14 cellular contexts compared by ENCODE assay signal in the genomic region with DNA sequence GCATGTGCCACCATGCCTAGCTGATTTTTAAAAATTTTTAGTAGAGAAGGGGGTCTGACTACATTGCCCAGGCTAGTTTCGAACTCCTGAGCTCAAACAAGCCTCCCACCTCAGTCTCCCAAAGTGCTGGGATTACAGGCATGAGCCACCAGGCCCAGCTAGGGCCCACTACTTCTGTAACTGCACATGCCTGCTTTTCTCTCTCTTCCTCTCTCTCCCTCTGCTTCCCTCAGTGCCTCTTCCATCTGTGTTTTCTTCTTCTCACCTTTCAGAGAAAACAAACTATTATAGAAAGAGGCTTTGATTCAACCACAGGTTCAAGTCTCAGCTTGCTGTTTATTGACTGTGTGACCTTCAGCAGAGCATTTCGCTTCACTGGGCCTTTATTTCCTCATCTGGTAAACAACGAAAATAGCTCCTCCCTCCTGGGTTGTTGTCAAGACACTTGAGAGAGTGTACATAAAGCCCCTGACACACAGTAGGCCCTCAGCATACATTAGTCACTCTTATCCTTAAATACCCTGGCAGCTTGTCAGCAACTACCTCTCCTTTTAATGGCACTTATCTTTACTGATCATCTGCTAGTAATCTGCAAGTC. TPM values are rescaled to one million over a fixed set of nuclear protein-coding genes. Genes with fewer than 3 reads are reported as not detected.
DNase-seq lines count a peak whose midpoint lies in the region; ATAC-seq and TF ChIP-seq lines count a peak whose summit lies in the region.
"Had no signal": no experiment of that assay in that cellular context is flagged by ENCODE, and none has a peak within 500 bp of the region (broad histone marks: within the 10 kb centered on the region; RNA-seq: fewer than 3 reads in every experiment).

No MANE protein-coding gene starts in this region.

- H3K9ac ChIP-seq in Karpas-422 (ENCODE audit: low read length) = peak overlapping the region; percentile 68; the same call in 1 of the 2 replicates

- peak overlapping the region in 5 of 8 donors; percentile 22 to 77 (median 44) for H3K27ac Mint-ChIP-seq in CD8-positive, alpha-beta memory T cell
- peak overlapping the region; percentile 35 for H3K27ac Mint-ChIP-seq in activated CD8-positive, alpha-beta T cell treated with anti-CD3 and anti-CD28 coated beads, Interleukin-2, amount 10 ng/mL, durations not matched to agents 7 days and 5 days
- H3K27ac Mint-ChIP-seq: activated naive CD4-positive, alpha-beta T cell treated with anti-CD3 and anti-CD28 coated beads for 36 hours had no signal

- peaks cover 4 to 54% (median 20%) of the 10 kb centered on the region in 3 donors for H3K36me3 Mint-ChIP-seq in CD8-positive, alpha-beta memory T cell
- peaks cover 64% of the 10 kb centered on the region for H3K36me3 Mint-ChIP-seq in activated CD8-positive, alpha-beta T cell treated with anti-CD3 and anti-CD28 coated beads, Interleukin-2, amount 10 ng/mL, durations not matched to agents 7 days and 5 days (ENCODE audit: low read depth)

- H3K9me3 Mint-ChIP-seq in CD8-positive, alpha-beta memory T cell = no peaks in the 10 kb centered on the region
- H3K9me3 Mint-ChIP-seq in activated CD8-positive, alpha-beta T cell treated with anti-CD3 and anti-CD28 coated beads, Interleukin-2, amount 10 ng/mL, durations not matched to agents 7 days and 5 days (ENCODE audit: insufficient read depth) = no peaks in the 10 kb centered on the region
- H3K9me3 Mint-ChIP-seq: activated naive CD4-positive, alpha-beta T cell treated with anti-CD3 and anti-CD28 coated beads for 36 hours had no signal

- no peak overlapping the region for H3K4me3 Mint-ChIP-seq in CD8-positive, alpha-beta memory T cell
- no peak overlapping the region for H3K4me3 Mint-ChIP-seq in activated CD8-positive, alpha-beta T cell treated with anti-CD3 and anti-CD28 coated beads, Interleukin-2, amount 10 ng/mL, durations not matched to agents 7 days and 5 days
- H3K4me3 Mint-ChIP-seq: activated naive CD4-positive, alpha-beta T cell treated with anti-CD3 and anti-CD28 coated beads for 36 hours had no signal

- no peaks in the 10 kb centered on the region for H3K9me2 ChIP-seq in Karpas-422 (replicated peaks; ENCODE audit: insufficient read depth, low read length)

- no peak overlapping the region for H2AFZ ChIP-seq in Karpas-422 (ENCODE audit: low read length)

- in situ Hi-C loops in HAP-1 (cut with MboI; ENCODE audit: low sequenced_read_pairs) = no loop called here

- no peaks in the 10 kb centered on the region for H3K27me3 Mint-ChIP-seq in CD8-positive, alpha-beta memory T cell
- no peaks in the 10 kb centered on the region for H3K27me3 Mint-ChIP-seq in activated CD8-positive, alpha-beta T cell treated with anti-CD3 and anti-CD28 coated beads, Interleukin-2, amount 10 ng/mL, durations not matched to agents 7 days and 5 days (ENCODE audit: low read depth)

- H3K27me3 ChIP-seq in CD8-positive, alpha-beta memory T cell (ENCODE audit: insufficient read depth, low read length, poor library complexity, severe bottlenecking) = no peaks in the 10 kb centered on the region
- no peaks in the 10 kb centered on the region for H3K27me3 ChIP-seq in Karpas-422 (ENCODE audit: low read length)
- H3K27me3 ChIP-seq in right lobe of liver = no peaks in the 10 kb centered on the region
- no peaks in the 10 kb centered on the region for H3K27me3 ChIP-seq in HAP-1 (ENCODE audit: low read depth)
- H3K27me3 ChIP-seq: esophagus squamous epithelium had no signal

- intact Hi-C loops in right lobe of liver (cut with DNase I) = no loop called here

- CTCF ChIA-PET in CD8-positive, alpha-beta memory T cell (lab: Charles Lee) = interaction anchor here (0.9 to 1.3 kb wide), 3 partner anchors 11 to 151 kb away, joined by 3 to 4 read pairs (median 3); a partner anchor contains a TSS
- CTCF ChIA-PET in activated CD8-positive, alpha-beta T cell treated with anti-CD3 and anti-CD28 coated beads, Interleukin-2, amount 10 ng/mL, durations not matched to agents 7 days and 5 days (lab: Charles Lee) = interaction anchor here (0.6 to 2.0 kb wide), 11 partner anchors 9 to 243 kb away, joined by 3 to 8 read pairs (median 4); a partner anchor contains a TSS

- WGBS in right lobe of liver (ENCODE audit: insufficient coverage, low coverage, low lambda C conversion rate, missing lambda C conversion rate) = 38% methylated on average over 3 of the region's 3 CpGs

- POLR2A ChIA-PET in CD8-positive, alpha-beta memory T cell (lab: Charles Lee) = interaction anchor here (0.8 to 1.1 kb wide), 3 partner anchors 10 to 64 kb away, joined by 3 to 7 read pairs (median 5); a partner anchor contains a TSS
- POLR2A ChIA-PET in activated CD8-positive, alpha-beta T cell treated with anti-CD3 and anti-CD28 coated beads, Interleukin-2, amount 10 ng/mL, durations not matched to agents 7 days and 5 days (lab: Charles Lee) = interaction anchor here (3.3 kb wide), 1 partner anchor 10 kb away, joined by 38 read pairs; a partner anchor contains a TSS

- H3K4me2 ChIP-seq in Karpas-422 (ENCODE audit: low read depth, low read length, poor library complexity, severe bottlenecking) = no peak overlapping the region

- no peak for ATAC-seq in activated CD8-positive, alpha-beta T cell treated with anti-CD3 and anti-CD28 coated beads, Interleukin-2, amount 10 ng/mL, durations not matched to agents 7 days and 5 days
- peak in 3 of 4 donors; percentile 41 to 51 (median 48) for ATAC-seq in right lobe of liver

- no peaks in the 10 kb centered on the region for H4K20me1 ChIP-seq in Karpas-422 (ENCODE audit: insufficient read depth, low read depth, low read length)

- no peaks in the 10 kb centered on the region for H3K9me3 ChIP-seq in CD8-positive, alpha-beta memory T cell (ENCODE audit: low read length)
- H3K9me3 ChIP-seq in Karpas-422 (ENCODE audit: low read length) (no peaks in the 10 kb centered on the region), right lobe of liver (no peaks in the 10 kb centered on the region), HAP-1 (no peaks in the 10 kb centered on the region)
- H3K9me3 ChIP-seq: Caco-2, esophagus squamous epithelium had no signal

- TF ChIP-seq CTCF in right lobe of liver (IDR thresholded peaks at IDR 0.05) = no peak

- H3K27ac ChIP-seq in CD8-positive, alpha-beta memory T cell (ENCODE audit: low read depth, low read length) = no peak overlapping the region
- peak overlapping the region; percentile 90 for H3K27ac ChIP-seq in Karpas-422 (ENCODE audit: low read length)
- H3K27ac ChIP-seq in right lobe of liver = peak overlapping the region; percentile 57 to 83 (median 82)

- peaks cover 54% of the 10 kb centered on the region for H3K4me1 ChIP-seq in CD8-positive, alpha-beta memory T cell (ENCODE audit: insufficient read depth, low read length)
- H3K4me1 ChIP-seq in Karpas-422 (ENCODE audit: low read length) = peaks cover 47% of the 10 kb centered on the region
- peaks cover 0 to 24% (median 17%) of the 10 kb centered on the region in 4 donors for H3K4me1 ChIP-seq in right lobe of liver
- H3K4me1 ChIP-seq in HAP-1 = no peaks in the 10 kb centered on the region
- H3K4me1 ChIP-seq: Caco-2 had no signal

- H3K4me1 Mint-ChIP-seq in CD8-positive, alpha-beta memory T cell = peaks cover 36 to 53% (median 42%) of the 10 kb centered on the region in 3 donors
- peaks cover 67% of the 10 kb centered on the region for H3K4me1 Mint-ChIP-seq in activated CD8-positive, alpha-beta T cell treated with anti-CD3 and anti-CD28 coated beads, Interleukin-2, amount 10 ng/mL, durations not matched to agents 7 days and 5 days (ENCODE audit: low read depth)

- no peak overlapping the region for H3K4me3 ChIP-seq in CD8-positive, alpha-beta memory T cell (ENCODE audit: low read length)
- H3K4me3 ChIP-seq in Karpas-422 (ENCODE audit: low read length) = no peak overlapping the region
- no peak overlapping the region for H3K4me3 ChIP-seq in right lobe of liver
- H3K4me3 ChIP-seq in HAP-1 = no peak overlapping the region
- H3K4me3 ChIP-seq: esophagus squamous epithelium, lung, skin epidermis had no signal

- no peak for DNase-seq in CD8-positive, alpha-beta memory T cell
- no peak for DNase-seq in Karpas-422
- no peak for DNase-seq in activated CD8-positive, alpha-beta T cell treated with anti-CD3 and anti-CD28 coated beads, Interleukin-2, amount 10 ng/mL, durations not matched to agents 7 days and 5 days
- DNase-seq in right lobe of liver = no peak
- no peak for DNase-seq in HAP-1 (ENCODE audit: low spot score in 2 of 2)
- DNase-seq in amniotic stem cell (lab: John Stamatoyannopoulos, UW) = no peak
- DNase-seq in NCI-H510A treated with DMSO at 0.1 percent for 48 hours (lab: John Stamatoyannopoulos, UW) = no peak
- DNase-seq: activated naive CD4-positive, alpha-beta T cell treated with anti-CD3 and anti-CD28 coated beads for 36 hours; Caco-2; cerebellar nuclear complex; esophagus squamous epithelium; NCI-H226 had no signal

- no peak for TF ChIP-seq POLR2A in right lobe of liver (IDR thresholded peaks at IDR 0.05)

- no peaks in the 10 kb centered on the region for H3K79me2 ChIP-seq in Karpas-422 (ENCODE audit: low read length)

- H3K36me3 ChIP-seq in CD8-positive, alpha-beta memory T cell (ENCODE audit: insufficient read depth, low read length) = peaks cover 19% of the 10 kb centered on the region
- H3K36me3 ChIP-seq in Karpas-422 (ENCODE audit: insufficient read depth, low read length) = peaks cover 7% of the 10 kb centered on the region; the same call in 1 of the 2 replicates
- peaks cover 0 to 46% (median 20%) of the 10 kb centered on the region in 4 donors for H3K36me3 ChIP-seq in right lobe of liver
- H3K36me3 ChIP-seq in HAP-1 (replicated peaks) = peaks cover 46% of the 10 kb centered on the region

RNA-seq across cellular contexts. Expression of a gene that starts 10.2 kb away (rescaled TPM):
- total RNA-seq in CD8-positive, alpha-beta memory T cell = 10 to 100 TPM; 57.0 to 58.8 TPM
- 64.4 TPM for polyA plus RNA-seq in CD8-positive, alpha-beta memory T cell
- 80.2 and 122 TPM in 2 replicates for total RNA-seq in Karpas-422 (2014; rRNA removed; shearing (Covaris generic); ENCODE audit: low replicate concordance)
- total RNA-seq in activated CD8-positive, alpha-beta T cell treated with anti-CD3 and anti-CD28 coated beads, Interleukin-2, amount 10 ng/mL, durations not matched to agents 7 days and 5 days = 10 to 100 TPM; 83.2 to 85.6 TPM
- 10 to 100 TPM; 24.6 to 43.8 (median 28.1) TPM for total RNA-seq in right lobe of liver

RNA-seq across cellular contexts. Expression of a gene that starts 10.8 kb away (rescaled TPM):
- 100 to 1,000 TPM; 309 to 319 TPM for total RNA-seq in CD8-positive, alpha-beta memory T cell
- 277 TPM for polyA plus RNA-seq in CD8-positive, alpha-beta memory T cell
- total RNA-seq in Karpas-422 (2014; rRNA removed; shearing (Covaris generic); ENCODE audit: low replicate concordance) = 102 and 123 TPM in 2 replicates
- 100 to 1,000 TPM; 317 to 321 TPM for total RNA-seq in activated CD8-positive, alpha-beta T cell treated with anti-CD3 and anti-CD28 coated beads, Interleukin-2, amount 10 ng/mL, durations not matched to agents 7 days and 5 days
- total RNA-seq in right lobe of liver = 10 to 100 TPM; 42.0 to 80.3 (median 57.3) TPM

RNA-seq across cellular contexts. Expression of a gene that starts 12.3 kb away (rescaled TPM):
- 10 to 100 TPM; 27.0 to 27.4 TPM for total RNA-seq in CD8-positive, alpha-beta memory T cell
- polyA plus RNA-seq in CD8-positive, alpha-beta memory T cell = 2.9 TPM
- 41.6 and 86.6 TPM in 2 replicates for total RNA-seq in Karpas-422 (2014; rRNA removed; shearing (Covaris generic); ENCODE audit: low replicate concordance)
- total RNA-seq in activated CD8-positive, alpha-beta T cell treated with anti-CD3 and anti-CD28 coated beads, Interleukin-2, amount 10 ng/mL, durations not matched to agents 7 days and 5 days = 10 to 100 TPM; 33.5 to 35.7 TPM
- total RNA-seq in right lobe of liver = 10 to 100 TPM; 10.8 to 33.4 (median 24.5) TPM

RNA-seq across cellular contexts. Expression of a gene that starts 28.0 kb away (rescaled TPM):
- total RNA-seq in CD8-positive, alpha-beta memory T cell = 10 to 100 TPM; 18.8 to 19.1 TPM
- polyA plus RNA-seq in CD8-positive, alpha-beta memory T cell = 3.8 TPM
- 79.3 and 84.6 TPM in 2 replicates for total RNA-seq in Karpas-422 (2014; rRNA removed; shearing (Covaris generic); ENCODE audit: low replicate concordance)
- total RNA-seq in activated CD8-positive, alpha-beta T cell treated with anti-CD3 and anti-CD28 coated beads, Interleukin-2, amount 10 ng/mL, durations not matched to agents 7 days and 5 days = 10 to 100 TPM; 53.7 to 55.2 TPM
- total RNA-seq in right lobe of liver = 10 to 100 TPM in 3 of 6 experiments, 1 to 10 TPM in 3; 4.5 to 11.0 (median 8.6) TPM

RNA-seq across cellular contexts. Expression of a gene that starts 32.3 kb away (rescaled TPM):
- 10 to 100 TPM; 30.5 to 32.1 TPM for total RNA-seq in CD8-positive, alpha-beta memory T cell
- polyA plus RNA-seq in CD8-positive, alpha-beta memory T cell = 25.8 TPM
- 22.1 and 48.7 TPM in 2 replicates for total RNA-seq in Karpas-422 (2014; rRNA removed; shearing (Covaris generic); ENCODE audit: low replicate concordance)
- total RNA-seq in activated CD8-positive, alpha-beta T cell treated with anti-CD3 and anti-CD28 coated beads, Interleukin-2, amount 10 ng/mL, durations not matched to agents 7 days and 5 days = 10 to 100 TPM; 36.9 to 37.7 TPM
- total RNA-seq in right lobe of liver = 10 to 100 TPM; 12.3 to 27.8 (median 15.7) TPM
